ENCODE assay signal across 7 cellular contexts in genomic region chr2:199955007-199955338, GRCh38. TPM values are rescaled to one million over a fixed set of nuclear protein-coding genes. Genes with fewer than 3 reads are reported as not detected.
DNase-seq lines count a peak whose midpoint lies in the region; ATAC-seq and TF ChIP-seq lines count a peak whose summit lies in the region.

No MANE protein-coding gene starts in this region.

- peak overlapping the region; percentile 99 for H3K4me3 Mint-ChIP-seq in stimulated activated memory B cell treated with anti-CD40 and anti-IgM and Interleukin-4, amounts not matched to agents 10 μg/mL and 1 μg/mL and 100 μg/mL, for 72 hours

- no peaks in the 10 kb centered on the region for H3K9me3 Mint-ChIP-seq in activated naive CD4-positive, alpha-beta T cell treated with anti-CD3 and anti-CD28 coated beads, Interleukin-2, amount 50 U/mL, for 72 hours
- H3K9me3 Mint-ChIP-seq in stimulated activated memory B cell treated with anti-CD40 and anti-IgM and Interleukin-4, amounts not matched to agents 10 μg/mL and 1 μg/mL and 100 μg/mL, for 72 hours, result no peaks in the 10 kb centered on the region

- H3K27ac Mint-ChIP-seq in activated naive CD4-positive, alpha-beta T cell treated with anti-CD3 and anti-CD28 coated beads, Interleukin-2, amount 50 U/mL, for 72 hours, result peak overlapping the region; percentile 95 to 96
- peak overlapping the region; percentile 95 for H3K27ac Mint-ChIP-seq in stimulated activated memory B cell treated with anti-CD40 and anti-IgM and Interleukin-4, amounts not matched to agents 10 μg/mL and 1 μg/mL and 100 μg/mL, for 72 hours

- peaks cover 20 to 42% of the 10 kb centered on the region in 2 donors for H3K36me3 Mint-ChIP-seq in activated naive CD4-positive, alpha-beta T cell treated with anti-CD3 and anti-CD28 coated beads, Interleukin-2, amount 50 U/mL, for 72 hours
- peaks cover 2% of the 10 kb centered on the region for H3K36me3 Mint-ChIP-seq in stimulated activated memory B cell treated with anti-CD40 and anti-IgM and Interleukin-4, amounts not matched to agents 10 μg/mL and 1 μg/mL and 100 μg/mL, for 72 hours

- DNase-seq in GM12865 (ENCODE audit: low read depth) (no peak), HS-27A (ENCODE audit: low read depth) (peak; percentile 38), NCI-H2081 (lab: John Stamatoyannopoulos, UW) (no peak)
- DNase-seq in activated naive CD4-positive, alpha-beta T cell treated with anti-CD3 and anti-CD28 coated beads, Interleukin-2, amount 50 U/mL, for 72 hours (ENCODE audit: low spot score in 2 of 2), result no peak

- no peak for TF ChIP-seq CTCF in GM12865 (IDR thresholded peaks at IDR 0.05; ENCODE audit: insufficient read depth, low read depth, low read length, missing control alignments)

- H3K4me1 Mint-ChIP-seq in stimulated activated memory B cell treated with anti-CD40 and anti-IgM and Interleukin-4, amounts not matched to agents 10 μg/mL and 1 μg/mL and 100 μg/mL, for 72 hours, result peaks cover 51% of the 10 kb centered on the region

- no peaks in the 10 kb centered on the region for H3K27me3 Mint-ChIP-seq in stimulated activated memory B cell treated with anti-CD40 and anti-IgM and Interleukin-4, amounts not matched to agents 10 μg/mL and 1 μg/mL and 100 μg/mL, for 72 hours

- ATAC-seq in GM21515 (IDR thresholded peaks at IDR 0.05; ENCODE audit: unreplicated experiment), result peak; percentile 48
- ATAC-seq in activated naive CD4-positive, alpha-beta T cell treated with anti-CD3 and anti-CD28 coated beads, Interleukin-2, amount 50 U/mL, for 72 hours, result peak; percentile 69 to 71
- peak; percentile 69 for ATAC-seq in stimulated activated memory B cell treated with anti-CD40 and anti-IgM and Interleukin-4, amounts not matched to agents 10 μg/mL and 1 μg/mL and 100 μg/mL, for 72 hours

- H3K4me3 ChIP-seq in GM12865 (ENCODE audit: low read depth, low read length) (peak overlapping the region; percentile 90), iPS-11a (ENCODE audit: low read depth, low read length) (peak overlapping the region; percentile 98)

RNA-seq across cellular contexts. Expression of gene TYW5, which starts 0.3 kb away (rescaled TPM):
- 10 to 100 TPM in 1 of 2 donors, 1 to 10 TPM in 1; 8.3 to 13.7 TPM for total RNA-seq in activated naive CD4-positive, alpha-beta T cell treated with anti-CD3 and anti-CD28 coated beads, Interleukin-2, amount 50 U/mL, for 72 hours

RNA-seq across cellular contexts. Expression of gene MAIP1, which starts 0.4 kb away (rescaled TPM):
- 10 to 100 TPM; 25.9 to 29.6 TPM for total RNA-seq in activated naive CD4-positive, alpha-beta T cell treated with anti-CD3 and anti-CD28 coated beads, Interleukin-2, amount 50 U/mL, for 72 hours

RNA-seq across cellular contexts. Expression of gene C2orf69, which starts 43.9 kb away (rescaled TPM):
- 10 to 100 TPM; 14.2 to 25.0 TPM for total RNA-seq in activated naive CD4-positive, alpha-beta T cell treated with anti-CD3 and anti-CD28 coated beads, Interleukin-2, amount 50 U/mL, for 72 hours
